20 cellular contexts compared by ENCODE assay signal in genomic region chr16:81700071-81700779, GRCh38.
DNase-seq lines count a peak whose midpoint lies in the region; ATAC-seq and TF ChIP-seq lines count a peak whose summit lies in the region.
"Had no signal": no experiment of that assay in that cellular context is flagged by ENCODE, and none has a peak within 500 bp of the region (broad histone marks: within the 10 kb centered on the region; RNA-seq: fewer than 3 reads in every experiment).

No MANE protein-coding gene starts in this region.

- no peak overlapping the region for H3K27ac ChIP-seq in H9 (ENCODE audit: insufficient read length, low read depth, low read length)
- H3K27ac ChIP-seq in WERI-Rb-1, result no peak overlapping the region
- H3K27ac ChIP-seq: body of pancreas, esophagus muscularis mucosa, SK-N-MC, testis had no signal

- no peak overlapping the region for H3K18ac ChIP-seq in H9 (ENCODE audit: insufficient read length, low read depth, low read length)

- no peak overlapping the region; the same call in 1 of the 2 replicates for H3K14ac ChIP-seq in H9 (ENCODE audit: insufficient read depth, low read length)

- H3K36me3 Mint-ChIP-seq in H9 (ENCODE audit: insufficient read depth in 1 of 3, low read depth in 3 of 3) (peaks cover 22 to 45% (median 39%) of the 10 kb centered on the region in 3 experiments; a peak in 6 of 7 replicates), memory B cell (peaks cover 33% of the 10 kb centered on the region)
- peaks cover 10% of the 10 kb centered on the region for H3K36me3 Mint-ChIP-seq in activated naive CD8-positive, alpha-beta T cell treated with anti-CD3 and anti-CD28 coated beads, Interleukin-2, amount 10 ng/mL, durations not matched to agents 7 days and 5 days

- H2BK20ac ChIP-seq in H9 (ENCODE audit: low read depth, low read length, poor library complexity, severe bottlenecking), result no peak overlapping the region

- H3K4me3 ChIP-seq in WERI-Rb-1 (ENCODE audit: low read depth, low read length), result no peak overlapping the region
- H3K4me3 ChIP-seq: body of pancreas, esophagus muscularis mucosa, SK-N-MC, testis had no signal

- H3K23me2 ChIP-seq in H9 (ENCODE audit: insufficient read length, low read depth, low read length, poor library complexity, severe bottlenecking), result no peaks in the 10 kb centered on the region

- H3K27ac Mint-ChIP-seq in H9 (peak overlapping the region in 2 of 3 experiments; percentile 56 to 96; a peak in 5 of 7 replicates), memory B cell (peak overlapping the region; percentile 35)
- peak overlapping the region; percentile 45 for H3K27ac Mint-ChIP-seq in activated naive CD8-positive, alpha-beta T cell treated with anti-CD3 and anti-CD28 coated beads, Interleukin-2, amount 10 ng/mL, durations not matched to agents 7 days and 5 days
- H3K27ac Mint-ChIP-seq: B cell had no signal

- H3K4ac ChIP-seq in H9 (ENCODE audit: low read depth, low read length), result no peak overlapping the region

- H3T11ph ChIP-seq in H9 (ENCODE audit: low read length), result no peak overlapping the region

- WGBS in H9 (ENCODE audit: extremely low coverage, insufficient read length, low lambda C conversion rate), result no CpG with 5 or more reads among the region's 20 CpGs

- no peaks in the 10 kb centered on the region for H4K20me1 ChIP-seq in H9 (ENCODE audit: control insufficient read depth, insufficient read depth, insufficient read length)

- H3K9me3 Mint-ChIP-seq in H9 (no peaks in the 10 kb centered on the region), memory B cell (no peaks in the 10 kb centered on the region)
- H3K9me3 Mint-ChIP-seq in activated naive CD8-positive, alpha-beta T cell treated with anti-CD3 and anti-CD28 coated beads, Interleukin-2, amount 10 ng/mL, durations not matched to agents 7 days and 5 days, result no peaks in the 10 kb centered on the region

- no peaks in the 10 kb centered on the region for H3K79me1 ChIP-seq in H9 (ENCODE audit: insufficient read depth, low read depth, low read length, poor library complexity, severe bottlenecking)

- in situ Hi-C loops in ACHN (cut with HindIII; ENCODE audit: low pct_ligation_motif_present, low pct_unique_long_range_greater_than_20kb, low sequenced_read_pairs), result no loop called here

- no peak for TF ChIP-seq CTCF in H9 (conservative IDR thresholded peaks at IDR 0.05)
- TF ChIP-seq CTCF in WERI-Rb-1 (IDR thresholded peaks at IDR 0.05; ENCODE audit: low read depth, low read length), result no peak

- no peak overlapping the region for H2AK5ac ChIP-seq in H9 (ENCODE audit: insufficient read length, low read length)

- H4K91ac ChIP-seq in H9 (ENCODE audit: insufficient read length, low read depth, low read length), result no peak overlapping the region

- no peak overlapping the region for H3K56ac ChIP-seq in H9 (ENCODE audit: insufficient read length, low read depth, low read length)

- H3K9ac ChIP-seq in H9 (ENCODE audit: extremely low read depth, insufficient read length, low read length), result no peak overlapping the region

- no peak overlapping the region for H2BK12ac ChIP-seq in H9 (ENCODE audit: insufficient read length, low read depth, low read length)

- no peak overlapping the region for H2AFZ ChIP-seq in H9 (ENCODE audit: low read length)

- POLR2A ChIA-PET in activated naive CD8-positive, alpha-beta T cell treated with anti-CD3 and anti-CD28 coated beads, Interleukin-2, amount 10 ng/mL, durations not matched to agents 7 days and 5 days (lab: Charles Lee), result no interaction called here

- H3K4me3 Mint-ChIP-seq in H9 (no peak overlapping the region), memory B cell (no peak overlapping the region)
- H3K4me3 Mint-ChIP-seq in activated naive CD8-positive, alpha-beta T cell treated with anti-CD3 and anti-CD28 coated beads, Interleukin-2, amount 10 ng/mL, durations not matched to agents 7 days and 5 days, result no peak overlapping the region
- H3K4me3 Mint-ChIP-seq: B cell had no signal

- no peaks in the 10 kb centered on the region for H3K79me2 ChIP-seq in H9 (ENCODE audit: insufficient read depth, low read length)

- H3K4me1 Mint-ChIP-seq in H9, result peaks cover 3 to 11% of the 10 kb centered on the region in 2 experiments; a peak in 2 of 4 replicates
- H3K4me1 Mint-ChIP-seq in activated naive CD8-positive, alpha-beta T cell treated with anti-CD3 and anti-CD28 coated beads, Interleukin-2, amount 10 ng/mL, durations not matched to agents 7 days and 5 days, result peaks cover 7% of the 10 kb centered on the region
- H3K4me1 Mint-ChIP-seq in memory B cell, result peaks cover 9% of the 10 kb centered on the region
- H3K4me1 Mint-ChIP-seq: B cell had no signal

- H3K4me2 ChIP-seq in H9 (ENCODE audit: insufficient read depth, insufficient read length, low read length), result no peak overlapping the region

- no peak overlapping the region for H4K5ac ChIP-seq in H9 (ENCODE audit: insufficient read length, low read depth, low read length)

- no peak overlapping the region for H2BK15ac ChIP-seq in H9 (ENCODE audit: low read depth, low read length)

- no peaks in the 10 kb centered on the region for H3K9me3 ChIP-seq in H9 (ENCODE audit: control insufficient read depth, low read depth, low read length)
- H3K9me3 ChIP-seq in WERI-Rb-1 (ENCODE audit: severe bottlenecking), result no peaks in the 10 kb centered on the region
- H3K9me3 ChIP-seq: body of pancreas, esophagus muscularis mucosa, testis had no signal

- no peaks in the 10 kb centered on the region for H3K4me1 ChIP-seq in H9 (ENCODE audit: insufficient read depth, low read length)
- H3K4me1 ChIP-seq: body of pancreas had no signal

- ATAC-seq in activated naive CD8-positive, alpha-beta T cell treated with anti-CD3 and anti-CD28 coated beads, Interleukin-2, amount 10 ng/mL, durations not matched to agents 7 days and 5 days (ENCODE audit: low read depth), result no peak
- ATAC-seq in memory B cell (ENCODE audit: low read depth), result no peak
- ATAC-seq: body of pancreas had no signal

- H3K27me3 ChIP-seq in H9 (ENCODE audit: insufficient read depth, low read length) (no peaks in the 10 kb centered on the region), WERI-Rb-1 (ENCODE audit: insufficient read depth, low read depth, severe bottlenecking) (no peaks in the 10 kb centered on the region)
- H3K27me3 ChIP-seq: body of pancreas, esophagus muscularis mucosa, testis had no signal

- peak; percentile 54 for DNase-seq in ACHN
- no peak for DNase-seq in H9
- DNase-seq in activated naive CD8-positive, alpha-beta T cell treated with anti-CD3 and anti-CD28 coated beads, Interleukin-2, amount 10 ng/mL, durations not matched to agents 7 days and 5 days, result no peak
- no peak for DNase-seq in memory B cell (ENCODE audit: low spot score in 2 of 2)
- DNase-seq in pons (ENCODE audit: low spot score), result no peak
- DNase-seq in WERI-Rb-1, result no peak
- DNase-seq in inferior parietal cortex (ENCODE audit: extremely low spot score), result no peak
- no peak for DNase-seq in DMS153 (lab: John Stamatoyannopoulos, UW)
- DNase-seq: activated CD4-positive, alpha-beta T cell treated with anti-CD3 and anti-CD28 coated beads, Interleukin-2, amount 50 U/mL, for 48 hours; body of pancreas; dermis blood vessel endothelial cell; mesendoderm; MM.1S; NCI-H2081; OCI-M1; stimulated activated CD4-positive, alpha-beta T cell treated with anti-CD3 and anti-CD28 coated beads, Interleukin-4, amount 100 ng/mL, for 24 hours; testis had no signal

- H3K27me3 Mint-ChIP-seq in H9 (ENCODE audit: low read depth) (no peaks in the 10 kb centered on the region), memory B cell (no peaks in the 10 kb centered on the region)
- no peaks in the 10 kb centered on the region for H3K27me3 Mint-ChIP-seq in activated naive CD8-positive, alpha-beta T cell treated with anti-CD3 and anti-CD28 coated beads, Interleukin-2, amount 10 ng/mL, durations not matched to agents 7 days and 5 days
- H3K27me3 Mint-ChIP-seq: B cell had no signal

- no peaks in the 10 kb centered on the region for H3K36me3 ChIP-seq in WERI-Rb-1

- no peak overlapping the region for H2BK5ac ChIP-seq in H9 (ENCODE audit: insufficient read length, low read length)

- no peak overlapping the region for H2BK120ac ChIP-seq in H9 (ENCODE audit: low read depth, low read length, poor library complexity, severe bottlenecking)

- no peak overlapping the region for H4K8ac ChIP-seq in H9 (replicated peaks; ENCODE audit: insufficient read length, low read depth, low read length)

- no peak overlapping the region for H3K23ac ChIP-seq in H9 (ENCODE audit: insufficient read length, low read depth, low read length)
